24 cellular contexts compared by ENCODE assay signal in the genomic region with DNA sequence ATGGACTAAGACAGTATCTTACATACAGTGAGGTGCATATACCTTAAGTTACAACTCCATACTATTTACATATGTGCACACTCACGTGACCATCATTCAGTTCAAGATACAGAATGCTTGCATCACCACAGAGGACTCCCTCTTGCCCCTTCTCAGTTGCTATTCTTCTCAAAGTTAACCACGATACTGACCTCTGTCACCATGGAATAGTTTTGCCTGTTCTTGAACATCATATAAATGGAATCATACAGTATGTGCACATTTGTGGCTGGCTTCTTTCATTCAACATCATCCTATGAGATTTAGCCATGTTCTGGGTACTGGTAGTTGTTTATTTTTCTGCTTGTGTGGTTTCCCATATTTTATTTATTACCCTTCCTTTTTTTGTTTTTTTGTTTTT.
"Had no signal": no experiment of that assay in that cellular context is flagged by ENCODE, and none has a peak within 500 bp of the region (broad histone marks: within the 10 kb centered on the region; RNA-seq: fewer than 3 reads in every experiment).

No MANE protein-coding gene starts in this region.

- H3K4me3 ChIP-seq: esophagus muscularis mucosa, lower lobe of right lung, ovary, psoas muscle, suprapubic skin, transverse colon, upper lobe of right lung, uterus had no signal

- H3K27ac ChIP-seq: esophagus muscularis mucosa, lower lobe of right lung, ovary, psoas muscle, suprapubic skin, transverse colon, upper lobe of right lung, uterus had no signal

- DNase-seq: cortex of kidney; effector CD4-positive, alpha-beta T cell; hypothalamus; immature natural killer cell; left ventricle myocardium superior; lower lobe of right lung; natural killer cell; occipital lobe; ovary; posterior cingulate gyrus; psoas muscle; right cardiac atrium; small intestine; stimulated activated CD4-positive, alpha-beta T cell treated with anti-CD3 and anti-CD28 coated beads, Interleukin-15, amount 100 ng/mL, for 24 hours; stimulated activated CD4-positive, alpha-beta T cell treated with anti-CD3 and anti-CD28 coated beads, Interleukin-2, amount 100 ng/mL, for 48 hours; stimulated activated naive B cell treated with anti-CD40 and anti-IgM and Interleukin-4, amounts not matched to agents 10 μg/mL and 1 μg/mL and 100 μg/mL, for 72 hours; transverse colon; upper lobe of right lung; uterus had no signal

- H3K27me3 ChIP-seq: esophagus muscularis mucosa, ovary, suprapubic skin, transverse colon, upper lobe of right lung, uterus had no signal

- H3K9me3 ChIP-seq: esophagus muscularis mucosa, lower lobe of right lung, ovary, psoas muscle, suprapubic skin, transverse colon, upper lobe of right lung, uterus had no signal

- H3K36me3 ChIP-seq: esophagus muscularis mucosa, lower lobe of right lung, ovary, suprapubic skin, transverse colon, upper lobe of right lung, uterus had no signal

- ATAC-seq: left ventricle myocardium superior; lower lobe of right lung; natural killer cell; psoas muscle; right cardiac atrium; stimulated activated naive B cell treated with anti-CD40 and anti-IgM and Interleukin-4, amounts not matched to agents 10 μg/mL and 1 μg/mL and 100 μg/mL, for 72 hours; upper lobe of right lung had no signal

- FAIRE-seq: endothelial cell of umbilical vein, frontal cortex, keratinocyte, small intestine had no signal

- H3K4me1 ChIP-seq: uterus had no signal
